28 cellular contexts compared by ENCODE assay signal in genomic region chr12:121390856-121391255, GRCh38. TPM values are rescaled to one million over a fixed set of nuclear protein-coding genes. Genes with fewer than 3 reads are reported as not detected.
A peak's percentile ranks its signal among the peaks of the same experiment; 100 is the strongest.
DNase-seq lines count a peak whose midpoint lies in the region; TF ChIP-seq lines count a peak whose summit lies in the region.
"Had no signal": no experiment of that assay in that cellular context is flagged by ENCODE, and none has a peak within 500 bp of the region (broad histone marks: within the 10 kb centered on the region; RNA-seq: fewer than 3 reads in every experiment).

No MANE protein-coding gene starts in this region.

- no peak overlapping the region for H3K4me3 ChIP-seq in WERI-Rb-1 (ENCODE audit: low read depth, low read length)
- H3K4me3 ChIP-seq: GM12878, GM23338, K562, MG63 had no signal

- peaks cover 5% of the 10 kb centered on the region for H3K9me3 Mint-ChIP-seq in activated CD4-positive, alpha-beta T cell treated with anti-CD3 and anti-CD28 coated beads, Interleukin-2, amount 10 ng/mL, durations not matched to agents 7 days and 5 days
- H3K9me3 Mint-ChIP-seq in immature natural killer cell, result no peaks in the 10 kb centered on the region
- H3K9me3 Mint-ChIP-seq: CD8-positive, alpha-beta T cell; GM23338; H9 had no signal

- no peak overlapping the region for H3K4me3 Mint-ChIP-seq in activated CD4-positive, alpha-beta T cell treated with anti-CD3 and anti-CD28 coated beads, Interleukin-2, amount 10 ng/mL, durations not matched to agents 7 days and 5 days
- no peak overlapping the region for H3K4me3 Mint-ChIP-seq in immature natural killer cell
- H3K4me3 Mint-ChIP-seq: GM23338, H9 had no signal

- no peak for TF ChIP-seq CTCF in WERI-Rb-1 (IDR thresholded peaks at IDR 0.05; ENCODE audit: low read depth, low read length)

- H3K36me3 ChIP-seq in WERI-Rb-1, result no peaks in the 10 kb centered on the region
- H3K36me3 ChIP-seq: MG63 had no signal

- no peaks in the 10 kb centered on the region for H3K9me3 ChIP-seq in WERI-Rb-1 (ENCODE audit: severe bottlenecking)
- H3K9me3 ChIP-seq: Caco-2, MG63, SK-N-SH had no signal

- POLR2A ChIA-PET in activated CD4-positive, alpha-beta T cell treated with anti-CD3 and anti-CD28 coated beads, Interleukin-2, amount 10 ng/mL, durations not matched to agents 7 days and 5 days (lab: Charles Lee), result no interaction called here

- H3K27me3 ChIP-seq in WERI-Rb-1 (ENCODE audit: insufficient read depth, low read depth, severe bottlenecking), result no peaks in the 10 kb centered on the region
- H3K27me3 ChIP-seq: MG63 had no signal

- peaks cover 2% of the 10 kb centered on the region for H3K36me3 Mint-ChIP-seq in activated CD4-positive, alpha-beta T cell treated with anti-CD3 and anti-CD28 coated beads, Interleukin-2, amount 10 ng/mL, durations not matched to agents 7 days and 5 days (ENCODE audit: low read depth)
- peaks cover 0 to 4% (median 0%) of the 10 kb centered on the region in 3 donors for H3K36me3 Mint-ChIP-seq in immature natural killer cell
- H3K36me3 Mint-ChIP-seq: CD8-positive, alpha-beta T cell had no signal

- peak overlapping the region; percentile 39 for H3K27ac ChIP-seq in epithelial cell of prostate
- no peak overlapping the region for H3K27ac ChIP-seq in WERI-Rb-1
- H3K27ac ChIP-seq: 22Rv1, C4-2B had no signal

- CTCF ChIA-PET in activated CD4-positive, alpha-beta T cell treated with anti-CD3 and anti-CD28 coated beads, Interleukin-2, amount 10 ng/mL, durations not matched to agents 7 days and 5 days (lab: Charles Lee), result interaction anchor here (0.6 to 0.8 kb wide), 2 partner anchors 56 to 79 kb away, joined by 3 to 4 read pairs; no protein-coding TSS in a partner anchor

- no peaks in the 10 kb centered on the region for H3K27me3 Mint-ChIP-seq in activated CD4-positive, alpha-beta T cell treated with anti-CD3 and anti-CD28 coated beads, Interleukin-2, amount 10 ng/mL, durations not matched to agents 7 days and 5 days
- peaks cover 0 to 2% (median 0%) of the 10 kb centered on the region in 3 donors for H3K27me3 Mint-ChIP-seq in immature natural killer cell (ENCODE audit: low read depth in 3 of 3)
- H3K27me3 Mint-ChIP-seq: B cell had no signal

- H3K27ac Mint-ChIP-seq in activated CD4-positive, alpha-beta T cell treated with anti-CD3 and anti-CD28 coated beads, Interleukin-2, amount 10 ng/mL, durations not matched to agents 7 days and 5 days, result peak overlapping the region; percentile 69
- H3K27ac Mint-ChIP-seq in immature natural killer cell, result no peak overlapping the region
- H3K27ac Mint-ChIP-seq: CD8-positive, alpha-beta T cell; GM23338; H9 had no signal

- no peak for DNase-seq in activated CD4-positive, alpha-beta T cell treated with anti-CD3 and anti-CD28 coated beads, Interleukin-2, amount 10 ng/mL, durations not matched to agents 7 days and 5 days
- no peak for DNase-seq in activated CD4-positive, alpha-beta T cell treated with anti-CD3 and anti-CD28 coated beads for 48 hours
- peak; percentile 54 for DNase-seq in RPMI7951 (ENCODE audit: low read depth)
- no peak for DNase-seq in epithelial cell of prostate (ENCODE audit: low read depth, low spot score)
- no peak for DNase-seq in NCI-H345 treated with DMSO at 0.1 percent for 48 hours (lab: John Stamatoyannopoulos, UW; ENCODE audit: unreplicated experiment)
- no peak for DNase-seq in WERI-Rb-1
- no peak for DNase-seq in immature natural killer cell
- DNase-seq: Caco-2; CD8-positive, alpha-beta T cell; GDM1; H9; Kasumi-1; MG63; NCI-H1105 treated with DMSO at 0.1 percent for 48 hours; NCI-H146; NCI-H1930; NCI-H2107; NCI-H446; NCI-H524 treated with DMSO at 0.1 percent for 48 hours; NCI-H774; NK-92 treated with Interleukin-12 subunit alpha and Interleukin-12 subunit beta, amount 100 ng/mL, for 24 hours; SK-N-SH had no signal

- peaks cover 18% of the 10 kb centered on the region for H3K4me1 Mint-ChIP-seq in activated CD4-positive, alpha-beta T cell treated with anti-CD3 and anti-CD28 coated beads, Interleukin-2, amount 10 ng/mL, durations not matched to agents 7 days and 5 days
- peaks cover 8 to 10% of the 10 kb centered on the region in 2 donors for H3K4me1 Mint-ChIP-seq in immature natural killer cell
- H3K4me1 Mint-ChIP-seq: GM23338 had no signal

RNA-seq across cellular contexts. Expression of gene RNF34, which starts 9.1 kb away (rescaled TPM):
- total RNA-seq in activated CD4-positive, alpha-beta T cell treated with anti-CD3 and anti-CD28 coated beads, Interleukin-2, amount 10 ng/mL, durations not matched to agents 7 days and 5 days, result 10 to 100 TPM; 83.5 to 90.2 TPM
- total RNA-seq in RPMI7951 (2014; rRNA removed; shearing (Covaris generic)), result 51.5 and 62.7 TPM in 2 replicates
- 10 to 100 TPM; 31.8 to 73.9 (median 57.9) TPM for polyA plus RNA-seq in immature natural killer cell

RNA-seq across cellular contexts. Expression of gene ANAPC5, which starts 38.6 kb away (rescaled TPM):
- total RNA-seq in activated CD4-positive, alpha-beta T cell treated with anti-CD3 and anti-CD28 coated beads, Interleukin-2, amount 10 ng/mL, durations not matched to agents 7 days and 5 days, result 100 to 1,000 TPM; 140 TPM
- 137 and 152 TPM in 2 replicates for total RNA-seq in RPMI7951 (2014; rRNA removed; shearing (Covaris generic))
- 100 to 1,000 TPM; 150 to 248 (median 157) TPM for polyA plus RNA-seq in immature natural killer cell
